In the genomic region with DNA sequence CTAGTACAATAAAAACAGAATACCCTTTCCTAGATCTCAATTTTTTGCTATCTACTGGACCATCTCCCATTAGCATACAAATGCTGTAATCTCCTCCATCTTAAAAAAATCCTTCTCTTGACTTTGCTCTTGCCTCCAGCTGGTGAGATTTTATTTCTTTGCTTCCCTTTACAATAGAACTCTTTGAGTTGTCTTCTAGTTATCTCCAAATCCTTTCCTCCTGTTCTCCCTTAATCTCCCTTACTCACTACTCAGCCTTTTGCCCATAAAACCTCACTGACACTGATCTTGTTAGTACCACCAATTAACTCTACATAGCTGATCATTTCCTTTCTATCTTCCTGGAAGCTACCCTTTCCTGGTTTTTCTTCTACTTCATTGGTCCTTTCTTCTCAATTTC, we compare ENCODE assay signal across 1 cellular context.
TF ChIP-seq lines count a peak whose summit lies in the region.

No MANE protein-coding gene starts in this region.

TF ChIP-seq in GM23338, 12 proteins besides CTCF, POLR2A, EP300 and RAD21 (continued from another document):
- TF ChIP-seq, protein P1, sequence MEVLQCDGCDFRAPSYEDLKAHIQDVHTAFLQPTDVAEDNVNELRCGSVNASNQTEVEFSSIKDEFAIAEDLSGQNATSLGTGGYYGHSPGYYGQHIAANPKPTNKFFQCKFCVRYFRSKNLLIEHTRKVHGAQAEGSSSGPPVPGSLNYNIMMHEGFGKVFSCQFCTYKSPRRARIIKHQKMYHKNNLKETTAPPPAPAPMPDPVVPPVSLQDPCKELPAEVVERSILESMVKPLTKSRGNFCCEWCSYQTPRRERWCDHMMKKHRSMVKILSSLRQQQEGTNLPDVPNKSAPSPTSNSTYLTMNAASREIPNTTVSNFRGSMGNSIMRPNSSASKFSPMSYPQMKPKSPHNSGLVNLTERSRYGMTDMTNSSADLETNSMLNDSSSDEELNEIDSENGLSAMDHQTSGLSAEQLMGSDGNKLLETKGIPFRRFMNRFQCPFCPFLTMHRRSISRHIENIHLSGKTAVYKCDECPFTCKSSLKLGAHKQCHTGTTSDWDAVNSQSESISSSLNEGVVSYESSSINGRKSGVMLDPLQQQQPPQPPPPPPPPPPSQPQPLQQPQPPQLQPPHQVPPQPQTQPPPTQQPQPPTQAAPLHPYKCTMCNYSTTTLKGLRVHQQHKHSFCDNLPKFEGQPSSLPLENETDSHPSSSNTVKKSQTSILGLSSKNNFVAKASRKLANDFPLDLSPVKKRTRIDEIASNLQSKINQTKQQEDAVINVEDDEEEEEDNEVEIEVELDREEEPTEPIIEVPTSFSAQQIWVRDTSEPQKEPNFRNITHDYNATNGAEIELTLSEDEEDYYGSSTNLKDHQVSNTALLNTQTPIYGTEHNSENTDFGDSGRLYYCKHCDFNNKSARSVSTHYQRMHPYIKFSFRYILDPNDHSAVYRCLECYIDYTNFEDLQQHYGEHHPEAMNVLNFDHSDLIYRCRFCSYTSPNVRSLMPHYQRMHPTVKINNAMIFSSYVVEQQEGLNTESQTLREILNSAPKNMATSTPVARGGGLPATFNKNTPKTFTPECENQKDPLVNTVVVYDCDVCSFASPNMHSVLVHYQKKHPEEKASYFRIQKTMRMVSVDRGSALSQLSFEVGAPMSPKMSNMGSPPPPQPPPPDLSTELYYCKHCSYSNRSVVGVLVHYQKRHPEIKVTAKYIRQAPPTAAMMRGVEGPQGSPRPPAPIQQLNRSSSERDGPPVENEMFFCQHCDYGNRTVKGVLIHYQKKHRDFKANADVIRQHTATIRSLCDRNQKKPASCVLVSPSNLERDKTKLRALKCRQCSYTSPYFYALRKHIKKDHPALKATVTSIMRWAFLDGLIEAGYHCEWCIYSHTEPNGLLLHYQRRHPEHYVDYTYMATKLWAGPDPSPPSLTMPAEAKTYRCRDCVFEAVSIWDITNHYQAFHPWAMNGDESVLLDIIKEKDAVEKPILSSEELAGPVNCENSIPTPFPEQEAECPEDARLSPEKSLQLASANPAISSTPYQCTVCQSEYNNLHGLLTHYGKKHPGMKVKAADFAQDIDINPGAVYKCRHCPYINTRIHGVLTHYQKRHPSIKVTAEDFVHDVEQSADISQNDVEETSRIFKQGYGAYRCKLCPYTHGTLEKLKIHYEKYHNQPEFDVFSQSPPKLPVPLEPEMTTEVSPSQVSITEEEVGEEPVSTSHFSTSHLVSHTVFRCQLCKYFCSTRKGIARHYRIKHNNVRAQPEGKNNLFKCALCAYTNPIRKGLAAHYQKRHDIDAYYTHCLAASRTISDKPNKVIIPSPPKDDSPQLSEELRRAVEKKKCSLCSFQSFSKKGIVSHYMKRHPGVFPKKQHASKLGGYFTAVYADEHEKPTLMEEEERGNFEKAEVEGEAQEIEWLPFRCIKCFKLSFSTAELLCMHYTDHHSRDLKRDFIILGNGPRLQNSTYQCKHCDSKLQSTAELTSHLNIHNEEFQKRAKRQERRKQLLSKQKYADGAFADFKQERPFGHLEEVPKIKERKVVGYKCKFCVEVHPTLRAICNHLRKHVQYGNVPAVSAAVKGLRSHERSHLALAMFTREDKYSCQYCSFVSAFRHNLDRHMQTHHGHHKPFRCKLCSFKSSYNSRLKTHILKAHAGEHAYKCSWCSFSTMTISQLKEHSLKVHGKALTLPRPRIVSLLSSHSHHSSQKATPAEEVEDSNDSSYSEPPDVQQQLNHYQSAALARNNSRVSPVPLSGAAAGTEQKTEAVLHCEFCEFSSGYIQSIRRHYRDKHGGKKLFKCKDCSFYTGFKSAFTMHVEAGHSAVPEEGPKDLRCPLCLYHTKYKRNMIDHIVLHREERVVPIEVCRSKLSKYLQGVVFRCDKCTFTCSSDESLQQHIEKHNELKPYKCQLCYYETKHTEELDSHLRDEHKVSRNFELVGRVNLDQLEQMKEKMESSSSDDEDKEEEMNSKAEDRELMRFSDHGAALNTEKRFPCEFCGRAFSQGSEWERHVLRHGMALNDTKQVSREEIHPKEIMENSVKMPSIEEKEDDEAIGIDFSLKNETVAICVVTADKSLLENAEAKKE (CRISPR knock-in tag; IDR thresholded peaks at IDR 0.05), result no peak
- TF ChIP-seq CREB1 (CRISPR knock-in tag; IDR thresholded peaks at IDR 0.05; ENCODE audit: low read depth) (no peak), JUNB (IDR thresholded peaks at IDR 0.05; ENCODE audit: unreplicated experiment) (no peak), STAT1 (IDR thresholded peaks at IDR 0.05; ENCODE audit: unreplicated experiment) (no peak), NANOG (IDR thresholded peaks at IDR 0.05; ENCODE audit: borderline replicate concordance) (no peak), EZH2phosphoT487 (IDR thresholded peaks at IDR 0.05; ENCODE audit: unreplicated experiment) (no peak), EZH2 (IDR thresholded peaks at IDR 0.05; ENCODE audit: low read depth, unreplicated experiment) (no peak), POLR2AphosphoS5 (IDR thresholded peaks at IDR 0.05; ENCODE audit: low read depth) (no peak)
- TF ChIP-seq, protein P2, sequence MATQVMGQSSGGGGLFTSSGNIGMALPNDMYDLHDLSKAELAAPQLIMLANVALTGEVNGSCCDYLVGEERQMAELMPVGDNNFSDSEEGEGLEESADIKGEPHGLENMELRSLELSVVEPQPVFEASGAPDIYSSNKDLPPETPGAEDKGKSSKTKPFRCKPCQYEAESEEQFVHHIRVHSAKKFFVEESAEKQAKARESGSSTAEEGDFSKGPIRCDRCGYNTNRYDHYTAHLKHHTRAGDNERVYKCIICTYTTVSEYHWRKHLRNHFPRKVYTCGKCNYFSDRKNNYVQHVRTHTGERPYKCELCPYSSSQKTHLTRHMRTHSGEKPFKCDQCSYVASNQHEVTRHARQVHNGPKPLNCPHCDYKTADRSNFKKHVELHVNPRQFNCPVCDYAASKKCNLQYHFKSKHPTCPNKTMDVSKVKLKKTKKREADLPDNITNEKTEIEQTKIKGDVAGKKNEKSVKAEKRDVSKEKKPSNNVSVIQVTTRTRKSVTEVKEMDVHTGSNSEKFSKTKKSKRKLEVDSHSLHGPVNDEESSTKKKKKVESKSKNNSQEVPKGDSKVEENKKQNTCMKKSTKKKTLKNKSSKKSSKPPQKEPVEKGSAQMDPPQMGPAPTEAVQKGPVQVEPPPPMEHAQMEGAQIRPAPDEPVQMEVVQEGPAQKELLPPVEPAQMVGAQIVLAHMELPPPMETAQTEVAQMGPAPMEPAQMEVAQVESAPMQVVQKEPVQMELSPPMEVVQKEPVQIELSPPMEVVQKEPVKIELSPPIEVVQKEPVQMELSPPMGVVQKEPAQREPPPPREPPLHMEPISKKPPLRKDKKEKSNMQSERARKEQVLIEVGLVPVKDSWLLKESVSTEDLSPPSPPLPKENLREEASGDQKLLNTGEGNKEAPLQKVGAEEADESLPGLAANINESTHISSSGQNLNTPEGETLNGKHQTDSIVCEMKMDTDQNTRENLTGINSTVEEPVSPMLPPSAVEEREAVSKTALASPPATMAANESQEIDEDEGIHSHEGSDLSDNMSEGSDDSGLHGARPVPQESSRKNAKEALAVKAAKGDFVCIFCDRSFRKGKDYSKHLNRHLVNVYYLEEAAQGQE (IDR thresholded peaks at IDR 0.05; ENCODE audit: unreplicated experiment), result no peak
